In genomic region chr19:17944301-17944700, GRCh38 we compare ENCODE assay signal across 13 cellular contexts. TPM values are rescaled to one million over a fixed set of nuclear protein-coding genes. Genes with fewer than 3 reads are reported as not detected.
A peak's percentile ranks its signal among the peaks of the same experiment; 100 is the strongest.
DNase-seq lines count a peak whose midpoint lies in the region; ATAC-seq and TF ChIP-seq lines count a peak whose summit lies in the region.
"Had no signal": no experiment of that assay in that cellular context is flagged by ENCODE, and none has a peak within 500 bp of the region (broad histone marks: within the 10 kb centered on the region; RNA-seq: fewer than 3 reads in every experiment).

No MANE protein-coding gene starts in this region.

- intact Hi-C loops in PC-3 (cut with micrococcal nuclease) = no loop called here
- intact Hi-C loops in CD4-positive, alpha-beta memory T cell (cut with micrococcal nuclease) = loop anchor here (10.0 kb wide), 1 partner anchor 220 kb away; no protein-coding TSS in a partner anchor
- intact Hi-C loops in heart right ventricle (cut with DNase I) = loop anchor here in 5 of 10 donors (5.0 to 10.0 kb wide), 3 partner anchors 110 to 120 kb away; no protein-coding TSS in a partner anchor

- H3F3A ChIP-seq in PC-3 (ENCODE audit: low read length, unreplicated experiment) = peaks cover 5% of the 10 kb centered on the region

- no peaks in the 10 kb centered on the region for H3K9me3 ChIP-seq in PC-3 (ENCODE audit: low read length)
- no peaks in the 10 kb centered on the region for H3K9me3 ChIP-seq in CD4-positive, alpha-beta memory T cell (ENCODE audit: control insufficient read depth in 1 of 2, low read length in 2 of 2)
- no peaks in the 10 kb centered on the region for H3K9me3 ChIP-seq in heart right ventricle

- DNase-seq in EH (ENCODE audit: low read depth) = peak; percentile 84
- DNase-seq in PC-3 = peak; percentile 82
- peak; percentile 94 for DNase-seq in epithelial cell of esophagus (ENCODE audit: low read depth)
- peak; percentile 47 for DNase-seq in non-pigmented ciliary epithelial cell (ENCODE audit: low read depth)
- no peak for DNase-seq in CD4-positive, alpha-beta memory T cell
- DNase-seq in heart right ventricle = no peak
- no peak for DNase-seq in islet precursor cell
- DNase-seq: DMS153, left colon, NCI-H1930 had no signal

- H3K27me3 ChIP-seq in PC-3 (ENCODE audit: low read length) = peaks cover 5% of the 10 kb centered on the region; the same call in 1 of the 2 replicates
- no peaks in the 10 kb centered on the region for H3K27me3 ChIP-seq in CD4-positive, alpha-beta memory T cell (ENCODE audit: insufficient read depth, low read length)
- H3K27me3 ChIP-seq in heart right ventricle = peaks cover 0 to 13% (median 6%) of the 10 kb centered on the region in 7 donors

- TF ChIP-seq CTCF in PC-3 (conservative IDR thresholded peaks at IDR 0.05; ENCODE audit: low read depth, low read length) (no peak), epithelial cell of esophagus (IDR thresholded peaks at IDR 0.05; ENCODE audit: insufficient read depth, low read depth, low read length, missing control alignments) (no peak), heart right ventricle (IDR thresholded peaks at IDR 0.05) (no peak)

- POLR2A ChIA-PET in PC-3 (lab: Charles Lee; ENCODE audit: unreplicated experiment) = no interaction called here
- POLR2A ChIA-PET in CD4-positive, alpha-beta memory T cell (lab: Charles Lee; ENCODE audit: partially characterized antibody) = interaction anchor here (1.0 kb wide), 1 partner anchor 12 kb away, joined by 3 read pairs; the partner anchor contains the start of gene CCDC124

- peaks cover 17% of the 10 kb centered on the region for H3K4me1 ChIP-seq in PC-3 (ENCODE audit: insufficient read depth, low read length)
- H3K4me1 ChIP-seq in CD4-positive, alpha-beta memory T cell (ENCODE audit: insufficient read depth, low read length) = peaks cover 15% of the 10 kb centered on the region
- peaks cover 6 to 20% (median 13%) of the 10 kb centered on the region in 9 donors for H3K4me1 ChIP-seq in heart right ventricle

- H3K4me3 ChIP-seq in PC-3 (ENCODE audit: low read length) (no peak overlapping the region), epithelial cell of esophagus (ENCODE audit: low read length) (no peak overlapping the region), heart right ventricle (no peak overlapping the region)
- no peak overlapping the region for H3K4me3 ChIP-seq in CD4-positive, alpha-beta memory T cell (ENCODE audit: low read length in 2 of 2)

- H3K36me3 ChIP-seq in PC-3 (ENCODE audit: low read depth, low read length) (peaks cover 3% of the 10 kb centered on the region; the same call in 1 of the 2 replicates), heart right ventricle (peaks cover 0 to 43% (median 2%) of the 10 kb centered on the region in 9 donors)
- H3K36me3 ChIP-seq in CD4-positive, alpha-beta memory T cell (ENCODE audit: insufficient read depth, low read length) = no peaks in the 10 kb centered on the region

- H3K27ac Mint-ChIP-seq in CD4-positive, alpha-beta memory T cell = peak overlapping the region in 1 of 7 donors; percentile 98
- H3K27ac Mint-ChIP-seq: stimulated activated memory B cell treated with anti-CD40 and anti-IgM and Interleukin-4, amounts not matched to agents 10 μg/mL and 1 μg/mL and 100 μg/mL, for 72 hours; T-helper 1 cell treated with Interleukin-12 subunit alpha and Interleukin-12 subunit beta and Interleukin-4 antibody, amounts not matched to agents 30 μg/mL and 1 μg/mL, for 36 hours had no signal

- 70 to 80% methylated on average over 4 of the region's 4 CpGs for WGBS in heart right ventricle, 2 donors

- 0 out of 2 replicates have a peak overlapping the region, but pooled peaks have one; percentile 14 for H3K27ac ChIP-seq in PC-3 (ENCODE audit: low read length)
- no peak overlapping the region for H3K27ac ChIP-seq in CD4-positive, alpha-beta memory T cell (ENCODE audit: low read depth, low read length)
- no peak overlapping the region for H3K27ac ChIP-seq in heart right ventricle

- peaks cover 0 to 3% (median 0%) of the 10 kb centered on the region in 8 donors for H3K9me3 Mint-ChIP-seq in CD4-positive, alpha-beta memory T cell
- H3K9me3 Mint-ChIP-seq: stimulated activated memory B cell treated with anti-CD40 and anti-IgM and Interleukin-4, amounts not matched to agents 10 μg/mL and 1 μg/mL and 100 μg/mL, for 72 hours; T-helper 1 cell treated with Interleukin-12 subunit alpha and Interleukin-12 subunit beta and Interleukin-4 antibody, amounts not matched to agents 30 μg/mL and 1 μg/mL, for 36 hours had no signal

- no peaks in the 10 kb centered on the region for H3K79me2 ChIP-seq in PC-3 (ENCODE audit: low read length)

- 0 out of 2 replicates have a peak, but pooled peaks cover 2% of the 10 kb centered on the region for H4K20me1 ChIP-seq in PC-3 (ENCODE audit: low read length)

- H3K4me1 Mint-ChIP-seq in CD4-positive, alpha-beta memory T cell = peaks cover 9 to 29% (median 20%) of the 10 kb centered on the region in 4 donors

- no peak overlapping the region for H3K9ac ChIP-seq in PC-3 (ENCODE audit: low read length)

- H3K9me2 ChIP-seq in PC-3 (replicated peaks; ENCODE audit: low read length) = no peaks in the 10 kb centered on the region

- no TSS peak for BruUV-seq in PC-3 (replicated peaks; lab: Mats Ljungman, UMichigan)

- ATAC-seq in PC-3 = peak; percentile 81
- ATAC-seq in HG02884 (IDR thresholded peaks at IDR 0.05; ENCODE audit: unreplicated experiment) = no peak
- no peak for ATAC-seq in heart right ventricle
- ATAC-seq: left colon; stimulated activated memory B cell treated with anti-CD40 and anti-IgM and Interleukin-4, amounts not matched to agents 10 μg/mL and 1 μg/mL and 100 μg/mL, for 72 hours had no signal

- peak overlapping the region; percentile 7; the same call in 1 of the 2 replicates for H3K4me2 ChIP-seq in PC-3 (ENCODE audit: low read length)

- H2AFZ ChIP-seq in PC-3 (ENCODE audit: low read length) = no peak overlapping the region

- peaks cover 4 to 8% of the 10 kb centered on the region in 2 donors for H3K36me3 Mint-ChIP-seq in CD4-positive, alpha-beta memory T cell

- CTCF ChIA-PET in PC-3 (lab: Charles Lee) = no interaction called here
- CTCF ChIA-PET in CD4-positive, alpha-beta memory T cell (lab: Charles Lee; ENCODE audit: partially characterized antibody) = interaction anchor here (6.6 to 19.4 kb wide), 2 partner anchors 8 to 54 kb away, joined by 65 to 402 read pairs; no protein-coding TSS in a partner anchor

- no peak overlapping the region for H3K4me3 Mint-ChIP-seq in CD4-positive, alpha-beta memory T cell
- H3K4me3 Mint-ChIP-seq: stimulated activated memory B cell treated with anti-CD40 and anti-IgM and Interleukin-4, amounts not matched to agents 10 μg/mL and 1 μg/mL and 100 μg/mL, for 72 hours; T-helper 1 cell treated with Interleukin-12 subunit alpha and Interleukin-12 subunit beta and Interleukin-4 antibody, amounts not matched to agents 30 μg/mL and 1 μg/mL, for 36 hours had no signal

- H3K27me3 Mint-ChIP-seq in CD4-positive, alpha-beta memory T cell = peaks cover 3% of the 10 kb centered on the region in 2 donors

RNA-seq across cellular contexts. Expression of gene CCDC124, which starts 11.5 kb away (rescaled TPM):
- total RNA-seq in PC-3 (2014; rRNA removed) (165 and 247 TPM in 2 replicates), heart right ventricle (10 to 100 TPM; 52.0 to 94.2 (median 61.6) TPM)
- total RNA-seq in CD4-positive, alpha-beta memory T cell = 10 to 100 TPM; 30.0 to 34.2 TPM
- polyA plus RNA-seq in CD4-positive, alpha-beta memory T cell = 10 to 100 TPM; 24.5 to 49.9 TPM
- 100 to 1,000 TPM; 135 to 240 TPM for polyA plus RNA-seq in heart right ventricle

RNA-seq across cellular contexts. Expression of gene KCNN1, which starts 22.6 kb away (rescaled TPM):
- total RNA-seq in PC-3 (2014; rRNA removed) = not detected in 2 replicates
- not detected for total RNA-seq in CD4-positive, alpha-beta memory T cell
- polyA plus RNA-seq in CD4-positive, alpha-beta memory T cell = not detected
- total RNA-seq in heart right ventricle = under 1 TPM in 1 of 10 donors, not detected in 9; 0.72 TPM
- polyA plus RNA-seq in heart right ventricle = not detected

Comparison
In these comparisons a context has a peak if more than half of its experiments do, and no peak if none do; other contexts are left out.
1. DNase-seq: peak in EH (single experiment), PC-3 (single experiment), epithelial cell of esophagus (single experiment) and non-pigmented ciliary epithelial cell (single experiment); none in CD4-positive, alpha-beta memory T cell (0 of 5), heart right ventricle (0 of 2) and islet precursor cell (single experiment).